Comparison of ENCODE assay signal across 1 cellular context in genomic region chr19:18571564-18572344, GRCh38.
A peak's percentile ranks its signal among the peaks of the same experiment; 100 is the strongest.
TF ChIP-seq lines count a peak whose summit lies in the region.

Gene UBA52, plus strand, starts transcription at chr19:18571857. Its CDS starts 1,444 bp downstream, at chr19:18573301.

TF ChIP-seq in GM12878, 131 proteins besides CTCF, POLR2A, EP300 and RAD21 (continued from another document and continues in another):
- TF ChIP-seq PBX3 (IDR thresholded peaks at IDR 0.05; ENCODE audit: insufficient replicate concordance, low read depth, low read length) = no peak
- TF ChIP-seq NR2C2 (IDR thresholded peaks at IDR 0.05; ENCODE audit: borderline replicate concordance, control insufficient read depth, insufficient read length, low read depth) = no peak
- TF ChIP-seq ZBTB4 (CRISPR knock-in tag; IDR thresholded peaks at IDR 0.05) = no peak
- TF ChIP-seq STAT1 (conservative IDR thresholded peaks at IDR 0.05) = 0 out of 2 replicates have a peak, but pooled peaks have one; percentile 32
- TF ChIP-seq TCF12 (IDR thresholded peaks at IDR 0.05; ENCODE audit: low read depth, low read length) = no peak
- no peak; the same call in 1 of the 2 replicates for TF ChIP-seq ZNF384 (IDR thresholded peaks at IDR 0.05; ENCODE audit: borderline replicate concordance, low read depth, low read length)
- no peak for TF ChIP-seq ZNF24 (IDR thresholded peaks at IDR 0.05)
- 0 out of 2 replicates have a peak, but pooled peaks have one; percentile 13 for TF ChIP-seq SMC3 (IDR thresholded peaks at IDR 0.05; ENCODE audit: borderline replicate concordance, low read length)
- TF ChIP-seq ZZZ3 (IDR thresholded peaks at IDR 0.05; ENCODE audit: control insufficient read depth, insufficient read length, low read depth) = no peak
- TF ChIP-seq WRNIP1 (IDR thresholded peaks at IDR 0.05; ENCODE audit: borderline replicate concordance, low read depth, low read length) = peak; percentile 68; the same call in 1 of the 2 replicates
- peak; percentile 82 for TF ChIP-seq GABPA (IDR thresholded peaks at IDR 0.05; ENCODE audit: low read depth)
- TF ChIP-seq RFX5 (IDR thresholded peaks at IDR 0.05; ENCODE audit: low read depth, low read length) = peak; percentile 85
- peak; percentile 65; the same call in 1 of the 2 replicates for TF ChIP-seq CHD2 (IDR thresholded peaks at IDR 0.05; ENCODE audit: borderline replicate concordance, low read depth, low read length)
- TF ChIP-seq BCL3 (IDR thresholded peaks at IDR 0.05; ENCODE audit: borderline replicate concordance, insufficient read depth, low read depth, low read length, poor library complexity, severe bottlenecking) = peak; percentile 78
- TF ChIP-seq NBN (IDR thresholded peaks at IDR 0.05) = peak; percentile 71; the same call in 1 of the 2 replicates
- TF ChIP-seq ZSCAN29 (IDR thresholded peaks at IDR 0.05) = no peak
- peak; percentile 91 to 97 for TF ChIP-seq BHLHE40 (IDR thresholded peaks at IDR 0.05; ENCODE audit: borderline replicate concordance in 1 of 2, low read depth in 2 of 2, low read length in 1 of 2)
- peak; percentile 93; the same call in 1 of the 2 replicates for TF ChIP-seq POLR2AphosphoS2 (IDR thresholded peaks at IDR 0.05; ENCODE audit: low read depth, low read length)
- TF ChIP-seq E2F8 (IDR thresholded peaks at IDR 0.05; ENCODE audit: low read depth, partially characterized antibody) = peak; percentile 70
- 0 out of 2 replicates have a peak, but pooled peaks have one; percentile 22 for TF ChIP-seq IRF4 (IDR thresholded peaks at IDR 0.05; ENCODE audit: low read depth, low read length)
- TF ChIP-seq SUPT20H (IDR thresholded peaks at IDR 0.05; ENCODE audit: borderline replicate concordance, control insufficient read depth, low read depth, low read length) = no peak
- TF ChIP-seq SUZ12 (IDR thresholded peaks at IDR 0.05; ENCODE audit: unreplicated experiment) = no peak
- TF ChIP-seq RELA (IDR thresholded peaks at IDR 0.05; ENCODE audit: borderline replicate concordance, partially characterized antibody) = peak; percentile 89
- TF ChIP-seq PKNOX1 (IDR thresholded peaks at IDR 0.05) = peak; percentile 64; the same call in 1 of the 2 replicates
- TF ChIP-seq CEBPB (IDR thresholded peaks at IDR 0.05; ENCODE audit: borderline replicate concordance in 1 of 2, low read depth in 2 of 2, low read length in 2 of 2) = no peak; a peak in 1 of 4 replicates
- TF ChIP-seq RELB (IDR thresholded peaks at IDR 0.05; ENCODE audit: low read depth) = peak; percentile 48; the same call in 1 of the 2 replicates
- peak; percentile 81 for TF ChIP-seq BACH1 (IDR thresholded peaks at IDR 0.05; ENCODE audit: borderline replicate concordance)
- peak; percentile 97 for TF ChIP-seq CREM (IDR thresholded peaks at IDR 0.05; ENCODE audit: low read depth)
- no peak for TF ChIP-seq BRCA1 (IDR thresholded peaks at IDR 0.05; ENCODE audit: low read depth, low read length)
- no peak for TF ChIP-seq CBX5 (IDR thresholded peaks at IDR 0.05; ENCODE audit: low read depth)
- no peak for TF ChIP-seq NFIC (IDR thresholded peaks at IDR 0.05; ENCODE audit: low read depth, low read length)
- peak; percentile 93 for TF ChIP-seq SMAD5 (IDR thresholded peaks at IDR 0.05; ENCODE audit: low read depth)
- TF ChIP-seq JUNB (IDR thresholded peaks at IDR 0.05) = no peak
- peak; percentile 79 for TF ChIP-seq ZNF687 (IDR thresholded peaks at IDR 0.05)
- TF ChIP-seq RB1 (IDR thresholded peaks at IDR 0.05; ENCODE audit: borderline replicate concordance) = peak; percentile 83; the same call in 1 of the 2 replicates
- TF ChIP-seq POU2F2 (IDR thresholded peaks at IDR 0.05; ENCODE audit: borderline replicate concordance, low read depth, low read length) = peak; percentile 75
- TF ChIP-seq RAD51 (IDR thresholded peaks at IDR 0.05) = peak; percentile 90
- TF ChIP-seq NFYA (IDR thresholded peaks at IDR 0.05; ENCODE audit: borderline replicate concordance, low read depth, low read length) = no peak
- no peak; the same call in 1 of the 2 replicates for TF ChIP-seq SREBF1 (IDR thresholded peaks at IDR 0.05; ENCODE audit: low read length)
- TF ChIP-seq TARDBP (IDR thresholded peaks at IDR 0.05; ENCODE audit: borderline replicate concordance) = peak; percentile 89
- no peak for TF ChIP-seq FOXM1 (IDR thresholded peaks at IDR 0.05; ENCODE audit: low read depth, low read length)
- TF ChIP-seq EED (IDR thresholded peaks at IDR 0.05; ENCODE audit: low read depth) = no peak; the same call in 1 of the 2 replicates
- TF ChIP-seq YY1 (IDR thresholded peaks at IDR 0.05; ENCODE audit: low read depth, low read length) = peak; percentile 100
- no peak for TF ChIP-seq SREBF2 (IDR thresholded peaks at IDR 0.05; ENCODE audit: low read length)
- TF ChIP-seq ZBTB33 (IDR thresholded peaks at IDR 0.05) = no peak
